Comparison of ENCODE assay signal across 3 cellular contexts in genomic region chr9:128546504-128546903, GRCh38.
A peak's percentile ranks its signal among the peaks of the same experiment; 100 is the strongest.
TF ChIP-seq lines count a peak whose summit lies in the region.

No MANE protein-coding gene starts in this region.

TF ChIP-seq in HepG2, 621 proteins besides CTCF, POLR2A, EP300 and RAD21:
- TF ChIP-seq TCF7 (IDR thresholded peaks at IDR 0.05; ENCODE audit: low read depth) (no peak), ZNF883 (CRISPR knock-in tag; IDR thresholded peaks at IDR 0.05; ENCODE audit: not compliant biosample characterization) (no peak), MAFK (conservative IDR thresholded peaks at IDR 0.05 in 1 of 2, IDR thresholded peaks at IDR 0.05 in 1 of 2; ENCODE audit: low read length in 2 of 2) (peak; percentile 67 to 75), MAFF (IDR thresholded peaks at IDR 0.05; ENCODE audit: low read depth, low read length) (peak; percentile 75)

TF ChIP-seq in IMR-90, 13 proteins besides CTCF, POLR2A, EP300 and RAD21:
- no peak for TF ChIP-seq RFX5 (IDR thresholded peaks at IDR 0.05; ENCODE audit: low read depth, low read length)
- 0 out of 2 replicates have a peak, but pooled peaks have one; percentile 10 for TF ChIP-seq MAFK (IDR thresholded peaks at IDR 0.05; ENCODE audit: low read depth, low read length)

TF ChIP-seq in K562, 482 proteins besides CTCF, POLR2A, EP300 and RAD21:
- TF ChIP-seq NEUROD1 (IDR thresholded peaks at IDR 0.05; ENCODE audit: borderline replicate concordance, low read depth, low read length, partially characterized antibody) (no peak), BCL6 (CRISPR knock-in tag; IDR thresholded peaks at IDR 0.05) (no peak), ZNF316 (IDR thresholded peaks at IDR 0.05) (peak; percentile 70), SP1 (CRISPR knock-in tag; IDR thresholded peaks at IDR 0.05) (no peak), C11orf30 (IDR thresholded peaks at IDR 0.05; ENCODE audit: low read depth) (peak; percentile 42; the same call in 1 of the 2 replicates)
